In the genomic region with DNA sequence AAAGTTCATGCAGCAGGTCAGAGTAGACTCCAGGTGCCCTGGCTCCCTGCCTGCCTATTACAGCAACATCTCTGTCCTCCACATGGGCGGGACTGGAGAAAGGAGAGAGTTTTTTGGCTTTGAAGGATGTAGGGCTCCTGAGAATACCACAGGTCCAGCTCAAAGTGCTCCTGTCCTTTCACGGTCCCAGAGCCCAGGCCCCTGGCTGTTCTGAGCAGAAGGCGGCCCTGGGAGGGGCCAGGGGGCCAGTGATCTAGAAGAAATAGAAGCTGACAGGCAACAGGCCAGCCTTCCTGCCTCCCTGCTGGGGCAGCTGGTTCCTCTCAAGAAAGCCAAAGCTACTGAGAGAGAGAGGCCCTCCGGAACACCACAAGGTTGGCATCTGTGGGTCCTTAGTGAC, we compare ENCODE assay signal across 12 cellular contexts. TPM values are rescaled to one million over a fixed set of nuclear protein-coding genes. Genes with fewer than 3 reads are reported as not detected.
A peak's percentile ranks its signal among the peaks of the same experiment; 100 is the strongest.
DNase-seq lines count a peak whose midpoint lies in the region; ATAC-seq and TF ChIP-seq lines count a peak whose summit lies in the region.
"Had no signal": no experiment of that assay in that cellular context is flagged by ENCODE, and none has a peak within 500 bp of the region (broad histone marks: within the 10 kb centered on the region; RNA-seq: fewer than 3 reads in every experiment).

No MANE protein-coding gene starts in this region.

- no TSS peak for BruUV-seq in IMR-90 (replicated peaks; lab: Mats Ljungman, UMichigan)

- TF ChIP-seq POLR2A in IMR-90 (IDR thresholded peaks at IDR 0.05; ENCODE audit: low read depth, low read length), result no peak

- TF ChIP-seq RAD21 in IMR-90 (IDR thresholded peaks at IDR 0.05; ENCODE audit: low read length), result no peak

- H3K18ac ChIP-seq in IMR-90 (ENCODE audit: low read depth, low read length), result no peak overlapping the region

- H3K9ac ChIP-seq in IMR-90 (ENCODE audit: low read depth, low read length) (no peak overlapping the region), stomach smooth muscle (ENCODE audit: low read length in 2 of 2) (peak overlapping the region; percentile 22 to 47)

- no peak overlapping the region for H3K4me3 Mint-ChIP-seq in activated CD4-positive, alpha-beta T cell treated with anti-CD3 and anti-CD28 coated beads for 36 hours
- H3K4me3 Mint-ChIP-seq: activated naive CD4-positive, alpha-beta T cell treated with anti-CD3 and anti-CD28 coated beads, Interleukin-2, amount 10 ng/mL, durations not matched to agents 7 days and 5 days had no signal

- no peak overlapping the region for H2BK15ac ChIP-seq in IMR-90 (ENCODE audit: low read depth, low read length)

- no peak overlapping the region for H3K27ac Mint-ChIP-seq in activated CD4-positive, alpha-beta T cell treated with anti-CD3 and anti-CD28 coated beads for 36 hours
- H3K27ac Mint-ChIP-seq: activated naive CD4-positive, alpha-beta T cell treated with anti-CD3 and anti-CD28 coated beads, Interleukin-2, amount 10 ng/mL, durations not matched to agents 7 days and 5 days had no signal

- in situ Hi-C loops in IMR-90 (cut with MboI; ENCODE audit: low sequenced_read_pairs) (no loop called here), astrocyte of the spinal cord (cut with HindIII; ENCODE audit: low sequenced_read_pairs) (no loop called here)

- no CpG with 5 or more reads among the region's 4 CpGs for WGBS in IMR-90 (ENCODE audit: extremely low coverage in 2 of 2, insufficient read length in 1 of 2), 2 experiments
- WGBS in hepatocyte (ENCODE audit: low lambda C conversion rate, missing lambda C conversion rate), result 46% methylated on average over 4 of the region's 4 CpGs

- H3K36me3 ChIP-seq in IMR-90 (ENCODE audit: control insufficient read depth, insufficient read depth, low read length), result no peaks in the 10 kb centered on the region
- H3K36me3 ChIP-seq in hepatocyte (replicated peaks; ENCODE audit: insufficient read depth, low read depth), result no peaks in the 10 kb centered on the region
- H3K36me3 ChIP-seq in stomach smooth muscle (ENCODE audit: control insufficient read depth in 2 of 2, insufficient read depth in 2 of 2, low read length in 2 of 2), result no peaks in the 10 kb centered on the region
- H3K36me3 ChIP-seq: SJCRH30 had no signal

- H3K4me1 ChIP-seq in IMR-90 (ENCODE audit: control insufficient read depth, insufficient read depth, low read length) (peaks cover 10% of the 10 kb centered on the region), hepatocyte (ENCODE audit: insufficient read depth) (peaks cover 9% of the 10 kb centered on the region), stomach smooth muscle (ENCODE audit: control insufficient read depth, insufficient read depth, low read length) (peaks cover 48% of the 10 kb centered on the region)
- H3K4me1 ChIP-seq: SJCRH30 had no signal

- H3K9me3 ChIP-seq in IMR-90 (ENCODE audit: control insufficient read depth, insufficient read depth, low read length), result no peaks in the 10 kb centered on the region
- no peaks in the 10 kb centered on the region for H3K9me3 ChIP-seq in hepatocyte (ENCODE audit: low read depth)
- no peaks in the 10 kb centered on the region for H3K9me3 ChIP-seq in stomach smooth muscle (ENCODE audit: control insufficient read depth in 2 of 2, low read length in 2 of 2)
- H3K9me3 ChIP-seq: SJCRH30 had no signal

- H3K4ac ChIP-seq in IMR-90 (ENCODE audit: low read depth, low read length), result 0 out of 2 replicates have a peak overlapping the region, but pooled peaks have one; percentile 16

- POLR2A ChIA-PET in IMR-90 (lab: Charles Lee; ENCODE audit: unreplicated experiment), result no interaction called here
- POLR2A ChIA-PET in activated CD4-positive, alpha-beta T cell treated with anti-CD3 and anti-CD28 coated beads for 36 hours (lab: Charles Lee), result no interaction called here

- H2AK9ac ChIP-seq in IMR-90 (replicated peaks; ENCODE audit: low read depth, low read length, poor library complexity), result no peak overlapping the region

- H4K8ac ChIP-seq in IMR-90 (ENCODE audit: low read depth in 2 of 2, low read length in 2 of 2), result no peak overlapping the region; a peak in 1 of 4 replicates

- no peak overlapping the region for H2BK5ac ChIP-seq in IMR-90 (ENCODE audit: low read depth, low read length, poor library complexity, severe bottlenecking)

- no peaks in the 10 kb centered on the region for H3K36me3 Mint-ChIP-seq in activated CD4-positive, alpha-beta T cell treated with anti-CD3 and anti-CD28 coated beads for 36 hours (ENCODE audit: low read depth)
- H3K36me3 Mint-ChIP-seq: activated naive CD4-positive, alpha-beta T cell treated with anti-CD3 and anti-CD28 coated beads, Interleukin-2, amount 10 ng/mL, durations not matched to agents 7 days and 5 days had no signal

- H3K9me2 ChIP-seq in hepatocyte (replicated peaks; ENCODE audit: insufficient read depth), result no peaks in the 10 kb centered on the region

- H2AFZ ChIP-seq in IMR-90 (replicated peaks; ENCODE audit: low read length, poor library complexity) (no peak overlapping the region), hepatocyte (no peak overlapping the region)

- no peaks in the 10 kb centered on the region for H3K79me2 ChIP-seq in hepatocyte

- H2BK20ac ChIP-seq in IMR-90 (ENCODE audit: low read depth, low read length), result no peak overlapping the region

- CTCF ChIA-PET in IMR-90 (lab: Yijun Ruan, JAX), result interaction anchor here (1.3 to 1.9 kb wide), 2 partner anchors 12 to 31 kb away, joined by 3 to 4 read pairs; no protein-coding TSS in a partner anchor
- CTCF ChIA-PET in activated CD4-positive, alpha-beta T cell treated with anti-CD3 and anti-CD28 coated beads for 36 hours (lab: Charles Lee), result interaction anchor here (0.6 to 2.0 kb wide), 5 partner anchors 7 to 36 kb away, joined by 3 to 7 read pairs (median 3); no protein-coding TSS in a partner anchor

- H3K79me1 ChIP-seq in IMR-90 (ENCODE audit: low read depth in 1 of 2, low read length in 2 of 2), result peaks cover 5 to 19% of the 10 kb centered on the region in 2 experiments; a peak in 3 of 4 replicates

- TF ChIP-seq CTCF in IMR-90 (conservative IDR thresholded peaks at IDR 0.05; ENCODE audit: low read depth, low read length), result no peak
- no peak for TF ChIP-seq CTCF in astrocyte of the spinal cord (IDR thresholded peaks at IDR 0.05; ENCODE audit: low read depth, low read length)
- no peak for TF ChIP-seq CTCF in hepatocyte (IDR thresholded peaks at IDR 0.05; ENCODE audit: poor library complexity)

- no peak overlapping the region for H2AK5ac ChIP-seq in IMR-90 (ENCODE audit: low read depth, low read length)

- H4K5ac ChIP-seq in IMR-90 (ENCODE audit: low read depth, low read length), result no peak overlapping the region

- no peak overlapping the region for H3K27ac ChIP-seq in IMR-90 (ENCODE audit: insufficient read depth, low read length)
- peak overlapping the region; percentile 70 for H3K27ac ChIP-seq in hepatocyte
- peak overlapping the region; percentile 76 for H3K27ac ChIP-seq in stomach smooth muscle (ENCODE audit: low read length)
- H3K27ac ChIP-seq: SJCRH30 had no signal

- no peak overlapping the region for H4K91ac ChIP-seq in IMR-90 (ENCODE audit: insufficient read depth, low read depth, low read length)

- no peaks in the 10 kb centered on the region for H3K9me3 Mint-ChIP-seq in activated CD4-positive, alpha-beta T cell treated with anti-CD3 and anti-CD28 coated beads for 36 hours (ENCODE audit: low read depth)
- H3K9me3 Mint-ChIP-seq: activated naive CD4-positive, alpha-beta T cell treated with anti-CD3 and anti-CD28 coated beads, Interleukin-2, amount 10 ng/mL, durations not matched to agents 7 days and 5 days had no signal

- no peak overlapping the region for H3K14ac ChIP-seq in IMR-90 (replicated peaks; ENCODE audit: low read depth, low read length)

- H3K27me3 Mint-ChIP-seq in activated CD4-positive, alpha-beta T cell treated with anti-CD3 and anti-CD28 coated beads for 36 hours, result no peaks in the 10 kb centered on the region

- peaks cover 12% of the 10 kb centered on the region for H3K4me1 Mint-ChIP-seq in activated CD4-positive, alpha-beta T cell treated with anti-CD3 and anti-CD28 coated beads for 36 hours

- intact Hi-C loops in IMR-90 (cut with micrococcal nuclease), result no loop called here
- intact Hi-C loops in activated CD4-positive, alpha-beta T cell treated with anti-CD3 and anti-CD28 coated beads for 36 hours (cut with DNase I, micrococcal nuclease), result no loop called here

- H3K4me3 ChIP-seq in IMR-90 (ENCODE audit: insufficient read depth, low read depth, low read length), result no peak overlapping the region
- no peak overlapping the region for H3K4me3 ChIP-seq in astrocyte of the spinal cord (ENCODE audit: low read depth, low read length)
- H3K4me3 ChIP-seq in hepatocyte, result no peak overlapping the region
- no peak overlapping the region for H3K4me3 ChIP-seq in stomach smooth muscle (ENCODE audit: low read length in 2 of 2)

- peaks cover 7% of the 10 kb centered on the region; the same call in 1 of the 2 replicates for H4K20me1 ChIP-seq in IMR-90 (ENCODE audit: insufficient read depth, low read length)
- H4K20me1 ChIP-seq in hepatocyte (ENCODE audit: insufficient read depth, poor library complexity, severe bottlenecking), result no peaks in the 10 kb centered on the region

- H3K4me2 ChIP-seq in IMR-90 (ENCODE audit: low read depth, low read length) (no peak overlapping the region), hepatocyte (no peak overlapping the region)

- H3K56ac ChIP-seq in IMR-90 (ENCODE audit: extremely low read depth, insufficient read depth, low read length), result no peak overlapping the region

- peaks cover 11% of the 10 kb centered on the region; the same call in 1 of the 2 replicates for H3K27me3 ChIP-seq in IMR-90 (ENCODE audit: control insufficient read depth, insufficient read depth, low read length)
- H3K27me3 ChIP-seq in hepatocyte, result no peaks in the 10 kb centered on the region
- peaks cover 0 to 17% of the 10 kb centered on the region in 2 donors for H3K27me3 ChIP-seq in stomach smooth muscle (ENCODE audit: control insufficient read depth in 1 of 2, insufficient read depth in 2 of 2, low read length in 2 of 2)
- H3K27me3 ChIP-seq: SJCRH30 had no signal

- H2BK120ac ChIP-seq in IMR-90 (ENCODE audit: low read depth, low read length), result no peak overlapping the region

- dilution Hi-C loops in IMR-90 (cut with HindIII; ENCODE audit: low sequenced_read_pairs, unreplicated experiment), result no loop called here

- DNase-seq in IMR-90, result no peak
- DNase-seq in astrocyte of the spinal cord (ENCODE audit: low read depth, low spot score), result peak; percentile 22
- no peak for DNase-seq in hepatocyte (ENCODE audit: low spot score)
- no peak for DNase-seq in activated CD4-positive, alpha-beta T cell treated with anti-CD3 and anti-CD28 coated beads for 36 hours
- no peak for DNase-seq in stimulated activated CD4-positive, alpha-beta T cell treated with anti-CD3 and anti-CD28 coated beads, Interleukin-2, amount 100 ng/mL, for 24 hours
- DNase-seq in kidney tubule cell (ENCODE audit: low spot score), result no peak
- DNase-seq: activated naive CD4-positive, alpha-beta T cell treated with anti-CD3 and anti-CD28 coated beads, Interleukin-2, amount 10 ng/mL, durations not matched to agents 7 days and 5 days; NCI-H1436 treated with DMSO at 0.1 percent for 48 hours; NCI-H526 treated with DMSO at 0.1 percent for 48 hours; SJCRH30 had no signal

- H3K9me1 ChIP-seq in IMR-90 (ENCODE audit: insufficient read depth, low read length), result peaks cover 6% of the 10 kb centered on the region

- no peak for ATAC-seq in IMR-90 (ENCODE audit: low read depth)
- no peak for ATAC-seq in activated CD4-positive, alpha-beta T cell treated with anti-CD3 and anti-CD28 coated beads for 36 hours
- ATAC-seq in HG02870 (IDR thresholded peaks at IDR 0.05; ENCODE audit: unreplicated experiment), result no peak

- H3K23ac ChIP-seq in IMR-90 (ENCODE audit: low read depth, low read length), result no peak overlapping the region

RNA-seq across cellular contexts. Expression of gene IQSEC2, which starts 0.9 kb away (rescaled TPM):
- total RNA-seq in IMR-90 (2012; rRNA removed), result 2.5 and 3.9 TPM in 2 replicates
- 11.4 and 13.0 TPM in 2 replicates for polyA plus RNA-seq in IMR-90 (2012; rRNA removed)
- 11.5 and 14.2 TPM in 2 replicates for polyA plus RNA-seq in IMR-90 (2012; cell fraction: cytosol; rRNA removed)
- polyA plus RNA-seq in IMR-90 (2012; cell fraction: nucleus; rRNA removed; ENCODE audit: low replicate concordance), result 17.3 and 23.1 TPM in 2 replicates
- 7.0 and 8.4 TPM in 2 replicates for total RNA-seq in hepatocyte
- 3.7 and 4.4 TPM in 2 replicates for polyA plus RNA-seq in hepatocyte
- total RNA-seq in activated CD4-positive, alpha-beta T cell treated with anti-CD3 and anti-CD28 coated beads for 36 hours, result under 1 TPM; 0.21 TPM

RNA-seq across cellular contexts. Expression of gene KDM5C, which starts 57.3 kb away (rescaled TPM):
- total RNA-seq in IMR-90 (2012; rRNA removed) (65.8 and 84.6 TPM in 2 replicates), hepatocyte (107 and 144 TPM in 2 replicates)
- polyA plus RNA-seq in IMR-90 (2012; rRNA removed) (75.4 and 75.8 TPM in 2 replicates), hepatocyte (74.5 and 85.5 TPM in 2 replicates)
- polyA plus RNA-seq in IMR-90 (2012; cell fraction: cytosol; rRNA removed), result 55.1 and 56.5 TPM in 2 replicates
- 183 and 297 TPM in 2 replicates for polyA plus RNA-seq in IMR-90 (2012; cell fraction: nucleus; rRNA removed; ENCODE audit: low replicate concordance)
- total RNA-seq in activated CD4-positive, alpha-beta T cell treated with anti-CD3 and anti-CD28 coated beads for 36 hours, result 10 to 100 TPM; 84.6 to 96.5 TPM
